ENCODE assay signal across 16 cellular contexts in the genomic region with DNA sequence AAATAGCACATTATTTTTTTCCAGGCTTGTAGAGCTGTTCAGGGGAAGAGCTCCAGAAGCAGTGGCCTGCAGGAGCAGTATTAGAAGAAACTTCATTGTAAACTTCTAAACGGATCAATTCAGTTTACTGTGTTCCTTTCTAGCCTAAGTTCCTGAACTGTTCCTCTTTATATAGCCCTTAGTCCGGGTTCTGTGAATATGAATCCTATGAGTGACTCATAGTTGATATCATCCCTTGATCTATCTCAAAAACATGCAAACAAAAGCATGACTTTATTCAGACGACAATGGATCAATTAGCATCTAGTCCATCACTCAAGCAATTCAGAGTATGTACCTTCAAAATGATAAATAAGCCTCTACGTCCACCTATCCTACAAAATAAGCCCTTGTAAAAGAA. TPM values are rescaled to one million over a fixed set of nuclear protein-coding genes. Genes with fewer than 3 reads are reported as not detected.
A peak's percentile ranks its signal among the peaks of the same experiment; 100 is the strongest.
DNase-seq lines count a peak whose midpoint lies in the region; ATAC-seq and TF ChIP-seq lines count a peak whose summit lies in the region.
"Had no signal": no experiment of that assay in that cellular context is flagged by ENCODE, and none has a peak within 500 bp of the region (broad histone marks: within the 10 kb centered on the region; RNA-seq: fewer than 3 reads in every experiment).

Gene MMP12 (minus strand): TSS at position 141 of the 400 bp plus-strand sequence. CDS start 45 bp downstream, at position 96.

- H3K4me1 Mint-ChIP-seq in HFFc6 (ENCODE audit: low read depth): peaks cover 12% of the 10 kb centered on the region
- H3K4me1 Mint-ChIP-seq in dendritic cell treated with granulocyte-macrophage colony-stimulating factor and Interleukin-4, amounts not matched to agents 40 ng/mL and 50 ng/mL, for 4 days (ENCODE audit: low read depth): peaks cover 35% of the 10 kb centered on the region

- intact Hi-C loops in dendritic cell treated with granulocyte-macrophage colony-stimulating factor and Interleukin-4, amounts not matched to agents 40 ng/mL and 50 ng/mL, for 4 days (cut with micrococcal nuclease): loop anchor here (5.0 kb wide), 1 partner anchor 67 kb away; no protein-coding TSS in a partner anchor

- no peaks in the 10 kb centered on the region for H3K36me3 Mint-ChIP-seq in HFFc6 (ENCODE audit: low read depth)
- no peaks in the 10 kb centered on the region for H3K36me3 Mint-ChIP-seq in dendritic cell treated with granulocyte-macrophage colony-stimulating factor and Interleukin-4, amounts not matched to agents 40 ng/mL and 50 ng/mL, for 4 days (ENCODE audit: low read depth)

- no peak within 1 kb of the TSS for H3K4me3 ChIP-seq in thymus (ENCODE audit: low read length)
- H3K4me3 ChIP-seq: HAP-1, K562 had no signal

- DNase-seq in COLO829 (ENCODE audit: low spot score): peak; percentile 10
- peak; percentile 7 for DNase-seq in HFFc6
- DNase-seq in SHP77 treated with DMSO at 0.1 percent for 48 hours (lab: John Stamatoyannopoulos, UW): no peak
- no peak for DNase-seq in effector CD8-positive, alpha-beta T cell (lab: John Stamatoyannopoulos, UW)
- DNase-seq: 8988T; CD4-positive, alpha-beta T cell; DMS79; GDM1; Karpas-422 had no signal

- H3K27ac Mint-ChIP-seq in HFFc6: no peak within 1 kb of the TSS
- peak within 1 kb of the TSS; percentile 22 for H3K27ac Mint-ChIP-seq in dendritic cell treated with granulocyte-macrophage colony-stimulating factor and Interleukin-4, amounts not matched to agents 40 ng/mL and 50 ng/mL, for 4 days
- H3K27ac Mint-ChIP-seq: CD4-positive, alpha-beta T cell had no signal

- H3K27me3 Mint-ChIP-seq in HFFc6 (ENCODE audit: insufficient read depth): no peaks in the 10 kb centered on the region; the same call in 1 of the 2 replicates
- peaks cover 14% of the 10 kb centered on the region for H3K27me3 Mint-ChIP-seq in dendritic cell treated with granulocyte-macrophage colony-stimulating factor and Interleukin-4, amounts not matched to agents 40 ng/mL and 50 ng/mL, for 4 days

- no peaks in the 10 kb centered on the region for H3K9me3 ChIP-seq in thymus (ENCODE audit: control insufficient read depth)
- H3K9me3 ChIP-seq: BLaER1 treated with 17β-estradiol and CSF1 and Interleukin-3, amounts not matched to agents 10 nM and 100 nM; HAP-1 had no signal

- no peak for TF ChIP-seq CTCF in HFFc6 (IDR thresholded peaks at IDR 0.05)

- no peaks in the 10 kb centered on the region for H3K9me3 Mint-ChIP-seq in HFFc6
- no peaks in the 10 kb centered on the region for H3K9me3 Mint-ChIP-seq in dendritic cell treated with granulocyte-macrophage colony-stimulating factor and Interleukin-4, amounts not matched to agents 40 ng/mL and 50 ng/mL, for 4 days
- H3K9me3 Mint-ChIP-seq: CD4-positive, alpha-beta T cell had no signal

- no peaks in the 10 kb centered on the region for H3K4me1 ChIP-seq in thymus (ENCODE audit: control insufficient read depth, insufficient read depth, low read length)
- H3K4me1 ChIP-seq: HAP-1 had no signal

- 83% methylated on average over 4 of the region's 4 CpGs for WGBS in thymus

- no peak for ATAC-seq in GM18519 (IDR thresholded peaks at IDR 0.05; ENCODE audit: low FRiP score, unreplicated experiment)
- ATAC-seq: K562 had no signal

- H3K36me3 ChIP-seq in thymus (ENCODE audit: control insufficient read depth, insufficient read depth): no peaks in the 10 kb centered on the region
- H3K36me3 ChIP-seq: BLaER1 treated with 17β-estradiol and CSF1 and Interleukin-3, amounts not matched to agents 10 nM and 100 nM; HAP-1 had no signal

- H3K27me3 ChIP-seq in thymus (ENCODE audit: control insufficient read depth, insufficient read depth): no peaks in the 10 kb centered on the region
- H3K27me3 ChIP-seq: BLaER1 treated with 17β-estradiol and CSF1 and Interleukin-3, amounts not matched to agents 10 nM and 100 nM had no signal

- no peak within 1 kb of the TSS for H3K27ac ChIP-seq in thymus (ENCODE audit: low read depth)

- no peak within 1 kb of the TSS; the same call in 1 of the 2 replicates for H3K4me3 Mint-ChIP-seq in HFFc6
- peak within 1 kb of the TSS; percentile 50 for H3K4me3 Mint-ChIP-seq in dendritic cell treated with granulocyte-macrophage colony-stimulating factor and Interleukin-4, amounts not matched to agents 40 ng/mL and 50 ng/mL, for 4 days
- H3K4me3 Mint-ChIP-seq: CD4-positive, alpha-beta T cell had no signal

RNA-seq across cellular contexts. Expression of gene MMP12, which starts in this region (rescaled TPM):
- total RNA-seq in HFFc6 (2021; fragmentation: NEBNext Ultra II Directional; extraction: Animal tissue kit (Norgen Biotek cat#: 25700)): 1 to 10 TPM in 1 of 6 experiments, under 1 TPM in 5; 0.20 to 1.2 (median 0.31) TPM
- polyA plus RNA-seq in thymus: 12.5 TPM
- total RNA-seq: CD4-positive, alpha-beta T cell; H1; K562 had no signal
- polyA plus RNA-seq: H1, K562 had no signal

Comparison
In these comparisons a context has a peak if more than half of its experiments do, and no peak if none do; other contexts are left out.
1. DNase-seq: peak in COLO829 (single experiment) and HFFc6 (single experiment); none in SHP77 treated with DMSO at 0.1 percent for 48 hours (single experiment) and effector CD8-positive, alpha-beta T cell (single experiment).